In genomic region chrX:43557792-43558191, GRCh38 we compare ENCODE assay signal across 9 cellular contexts.
DNase-seq lines count a peak whose midpoint lies in the region; ATAC-seq and TF ChIP-seq lines count a peak whose summit lies in the region.
"Had no signal": no experiment of that assay in that cellular context is flagged by ENCODE, and none has a peak within 500 bp of the region (broad histone marks: within the 10 kb centered on the region; RNA-seq: fewer than 3 reads in every experiment).

No MANE protein-coding gene starts in this region.

- no peaks in the 10 kb centered on the region for H3K36me3 ChIP-seq in SJCRH30

- H3K36me3 Mint-ChIP-seq in progenitor cell of endocrine pancreas (ENCODE audit: insufficient read depth) = no peaks in the 10 kb centered on the region

- H3K27me3 Mint-ChIP-seq in progenitor cell of endocrine pancreas = no peaks in the 10 kb centered on the region

- H3K4me1 Mint-ChIP-seq in progenitor cell of endocrine pancreas (ENCODE audit: low read depth) = peaks cover 8% of the 10 kb centered on the region

- H3K4me3 ChIP-seq in Jurkat, Clone E6-1 (ENCODE audit: low read length) = no peak overlapping the region
- H3K4me3 ChIP-seq in SJCRH30 = no peak overlapping the region

- H3K9me3 ChIP-seq in SJCRH30 (replicated peaks) = no peaks in the 10 kb centered on the region

- no peak overlapping the region for H3K27ac ChIP-seq in SJCRH30
- H3K27ac ChIP-seq: epithelial cell of prostate had no signal

- H3K4me3 Mint-ChIP-seq in progenitor cell of endocrine pancreas (ENCODE audit: low read depth) = no peak overlapping the region

- no peak for ATAC-seq in HG03342 (IDR thresholded peaks at IDR 0.05; ENCODE audit: unreplicated experiment)

- H3K4me1 ChIP-seq in SJCRH30 = no peaks in the 10 kb centered on the region

- no peaks in the 10 kb centered on the region for H3K27me3 ChIP-seq in SJCRH30

- no peaks in the 10 kb centered on the region for H3K9me3 Mint-ChIP-seq in progenitor cell of endocrine pancreas (ENCODE audit: low read depth)

- DNase-seq in GM04504 (ENCODE audit: low read depth) (peak; percentile 10), SJCRH30 (peak; percentile 32 to 70), germinal center (ENCODE audit: low spot score) (peak; percentile 27), progenitor cell of endocrine pancreas (ENCODE audit: low spot score, unreplicated experiment) (peak; percentile 37), COLO668 (lab: John Stamatoyannopoulos, UW; ENCODE audit: unreplicated experiment) (no peak)
- peak; percentile 67 for DNase-seq in Jurkat, Clone E6-1 (ENCODE audit: low read depth, low spot score)
- DNase-seq in activated naive CD4-positive, alpha-beta T cell (lab: John Stamatoyannopoulos, UW) = peak in 3 of 4 experiments; percentile 0 to 28 (median 17)

- H3K27ac Mint-ChIP-seq in progenitor cell of endocrine pancreas = no peak overlapping the region

- TF ChIP-seq CTCF in progenitor cell of endocrine pancreas (IDR thresholded peaks at IDR 0.05; ENCODE audit: unreplicated experiment) = peak; percentile 91
